Comparison of ENCODE assay signal across 8 cellular contexts in genomic region chr14:24145700-24146621, GRCh38. TPM values are rescaled to one million over a fixed set of nuclear protein-coding genes. Genes with fewer than 3 reads are reported as not detected.
DNase-seq lines count a peak whose midpoint lies in the region; ATAC-seq lines count a peak whose summit lies in the region.

PSME2 (minus strand) TSS chr14:24146610; CDS start chr14:24146581, 29 bp downstream.

- no peaks in the 10 kb centered on the region for H3K9me3 ChIP-seq in neuron (ENCODE audit: low read length)

- H3K4me3 Mint-ChIP-seq in activated naive CD4-positive, alpha-beta T cell treated with anti-CD3 and anti-CD28 coated beads for 36 hours: peak within 1 kb of the TSS; percentile 97
- H3K4me3 Mint-ChIP-seq in T-helper 1 cell treated with Interleukin-12 subunit alpha and Interleukin-12 subunit beta and Interleukin-4 antibody, amounts not matched to agents 30 μg/mL and 1 μg/mL, for 36 hours: peak within 1 kb of the TSS; percentile 99

- ATAC-seq in HG02885 (IDR thresholded peaks at IDR 0.05; ENCODE audit: poor library complexity, unreplicated experiment): no peak

- peak within 1 kb of the TSS; percentile 99 for H3K27ac Mint-ChIP-seq in activated naive CD4-positive, alpha-beta T cell treated with anti-CD3 and anti-CD28 coated beads for 36 hours
- peak within 1 kb of the TSS; percentile 99 for H3K27ac Mint-ChIP-seq in T-helper 1 cell treated with Interleukin-12 subunit alpha and Interleukin-12 subunit beta and Interleukin-4 antibody, amounts not matched to agents 30 μg/mL and 1 μg/mL, for 36 hours

- no peak for DNase-seq in activated naive CD4-positive, alpha-beta T cell treated with anti-CD3 and anti-CD28 coated beads for 36 hours
- DNase-seq in activated naive CD4-positive, alpha-beta T cell treated with Interleukin-2 at 50 U/mL for 16 hours: no peak
- DNase-seq in fibroblast of peridontal ligament (ENCODE audit: extremely low read depth) (peak; percentile 10), COLO829 (ENCODE audit: low spot score) (no peak), NCI-H2171 (lab: John Stamatoyannopoulos, UW) (no peak)

- intact Hi-C loops in activated naive CD4-positive, alpha-beta T cell treated with anti-CD3 and anti-CD28 coated beads for 36 hours (cut with micrococcal nuclease): loop anchor here (1.0 to 5.0 kb wide), 5 partner anchors 42 to 1054 kb away; partner anchors contain the start of genes DHRS1, IPO4, NOP9 and RABGGTA

- CTCF ChIA-PET in activated naive CD4-positive, alpha-beta T cell treated with anti-CD3 and anti-CD28 coated beads for 36 hours (lab: Charles Lee): interaction anchor here (0.7 to 6.9 kb wide), 14 partner anchors 9 to 285 kb away, joined by 3 to 63 read pairs (median 4); partner anchors contain the start of genes DCAF11, IRF9, NRL and TINF2

- peaks cover 25% of the 10 kb centered on the region for H3K4me1 ChIP-seq in neuron (ENCODE audit: insufficient read depth, low read length)

- peaks cover 59% of the 10 kb centered on the region for H3K4me1 Mint-ChIP-seq in activated naive CD4-positive, alpha-beta T cell treated with anti-CD3 and anti-CD28 coated beads for 36 hours (ENCODE audit: low read depth)
- peaks cover 51% of the 10 kb centered on the region for H3K4me1 Mint-ChIP-seq in T-helper 1 cell treated with Interleukin-12 subunit alpha and Interleukin-12 subunit beta and Interleukin-4 antibody, amounts not matched to agents 30 μg/mL and 1 μg/mL, for 36 hours (ENCODE audit: low read depth)

- no peaks in the 10 kb centered on the region for H3K9me3 Mint-ChIP-seq in activated naive CD4-positive, alpha-beta T cell treated with anti-CD3 and anti-CD28 coated beads for 36 hours
- H3K9me3 Mint-ChIP-seq in T-helper 1 cell treated with Interleukin-12 subunit alpha and Interleukin-12 subunit beta and Interleukin-4 antibody, amounts not matched to agents 30 μg/mL and 1 μg/mL, for 36 hours: no peaks in the 10 kb centered on the region

- peaks cover 52% of the 10 kb centered on the region for H3K36me3 Mint-ChIP-seq in activated naive CD4-positive, alpha-beta T cell treated with anti-CD3 and anti-CD28 coated beads for 36 hours (ENCODE audit: low read depth)
- H3K36me3 Mint-ChIP-seq in T-helper 1 cell treated with Interleukin-12 subunit alpha and Interleukin-12 subunit beta and Interleukin-4 antibody, amounts not matched to agents 30 μg/mL and 1 μg/mL, for 36 hours (ENCODE audit: low read depth): peaks cover 60% of the 10 kb centered on the region

- peaks cover 38% of the 10 kb centered on the region for H3K36me3 ChIP-seq in neuron (ENCODE audit: insufficient read depth, low read length)

- peak within 1 kb of the TSS; percentile 56 for H2AFZ ChIP-seq in neuron (ENCODE audit: low read depth, low read length)

- H3K27me3 ChIP-seq in neuron (ENCODE audit: insufficient read depth, low read length): no peaks in the 10 kb centered on the region

- no peaks in the 10 kb centered on the region for H3K27me3 Mint-ChIP-seq in activated naive CD4-positive, alpha-beta T cell treated with anti-CD3 and anti-CD28 coated beads for 36 hours (ENCODE audit: low read depth)
- no peaks in the 10 kb centered on the region for H3K27me3 Mint-ChIP-seq in T-helper 1 cell treated with Interleukin-12 subunit alpha and Interleukin-12 subunit beta and Interleukin-4 antibody, amounts not matched to agents 30 μg/mL and 1 μg/mL, for 36 hours (ENCODE audit: low read depth)

- peak within 1 kb of the TSS; percentile 66 for H3K4me3 ChIP-seq in neuron (ENCODE audit: low read length)

RNA-seq across cellular contexts. Expression of gene PSME2, which starts in this region (rescaled TPM):
- 100 to 1,000 TPM; 392 to 404 TPM for total RNA-seq in activated naive CD4-positive, alpha-beta T cell treated with anti-CD3 and anti-CD28 coated beads for 36 hours
